ENCODE assay signal across 14 cellular contexts in genomic region chr2:55550368-55551102, GRCh38. TPM values are rescaled to one million over a fixed set of nuclear protein-coding genes. Genes with fewer than 3 reads are reported as not detected.
A peak's percentile ranks its signal among the peaks of the same experiment; 100 is the strongest.
DNase-seq lines count a peak whose midpoint lies in the region; ATAC-seq and TF ChIP-seq lines count a peak whose summit lies in the region.
"Had no signal": no experiment of that assay in that cellular context is flagged by ENCODE, and none has a peak within 500 bp of the region (broad histone marks: within the 10 kb centered on the region; RNA-seq: fewer than 3 reads in every experiment).

No MANE protein-coding gene starts in this region.

- peaks cover 4% of the 10 kb centered on the region for H3K36me3 Mint-ChIP-seq in T-helper 17 cell (ENCODE audit: low read depth)

- no peak overlapping the region for H3K4me3 ChIP-seq in HFF-Myc (replicated peaks; ENCODE audit: low read depth, low read length)
- H3K4me3 ChIP-seq: heart right ventricle, Peyer's patch, sigmoid colon had no signal

- H3K27ac Mint-ChIP-seq in T-helper 17 cell = peak overlapping the region; percentile 9

- TF ChIP-seq CTCF in HFF-Myc (IDR thresholded peaks at IDR 0.05; ENCODE audit: low read depth, low read length, missing control alignments) = no peak

- no peaks in the 10 kb centered on the region for H3K9me3 ChIP-seq in T-helper 17 cell (ENCODE audit: control insufficient read depth, low read length, poor library complexity, severe bottlenecking)
- H3K9me3 ChIP-seq: heart right ventricle, Peyer's patch, sigmoid colon had no signal

- no peak overlapping the region for H3K4me3 Mint-ChIP-seq in T-helper 17 cell
- H3K4me3 Mint-ChIP-seq: activated T-cell treated with anti-CD3 and anti-CD28 coated beads, Interleukin-2, amount 50 U/mL, for 4 hours; CD8-positive, alpha-beta memory T cell had no signal

- H3K4me1 Mint-ChIP-seq in T-helper 17 cell = no peaks in the 10 kb centered on the region

- DNase-seq in AG08395 (ENCODE audit: low spot score) = peak; percentile 68
- peak; percentile 44 for DNase-seq in HFF-Myc (ENCODE audit: extremely low read depth, low read depth)
- DNase-seq in T-helper 17 cell = no peak
- DNase-seq in hepatic stellate cell (ENCODE audit: low spot score) = peak; percentile 24
- no peak for DNase-seq in NCI-H446 (lab: John Stamatoyannopoulos, UW)
- DNase-seq in stimulated activated CD4-positive, alpha-beta T cell treated with anti-CD3 and anti-CD28 coated beads, Interleukin-4, amount 100 ng/mL, for 4 hours = no peak
- DNase-seq in NCI-H187 (lab: John Stamatoyannopoulos, UW) = no peak
- DNase-seq: activated T-cell treated with anti-CD3 and anti-CD28 coated beads, Interleukin-2, amount 50 U/mL, for 4 hours; CD8-positive, alpha-beta memory T cell; heart right ventricle; midbrain; Peyer's patch; sigmoid colon had no signal

- ATAC-seq in T-helper 17 cell = no peak
- ATAC-seq in HG03342 (IDR thresholded peaks at IDR 0.05; ENCODE audit: unreplicated experiment) = no peak
- ATAC-seq: activated T-cell treated with anti-CD3 and anti-CD28 coated beads, Interleukin-2, amount 50 U/mL, for 4 hours; heart right ventricle had no signal

- no peaks in the 10 kb centered on the region for H3K27me3 Mint-ChIP-seq in T-helper 17 cell
- H3K27me3 Mint-ChIP-seq: CD8-positive, alpha-beta memory T cell had no signal

RNA-seq across cellular contexts. Expression of gene CFAP36, which starts 31.0 kb away (rescaled TPM):
- total RNA-seq in T-helper 17 cell = 10 to 100 TPM; 38.7 to 49.7 TPM

Comparison
In these comparisons a context has a peak if more than half of its experiments do, and no peak if none do; other contexts are left out.
1. DNase-seq: peak in AG08395 (single experiment), HFF-Myc (single experiment) and hepatic stellate cell (single experiment); none in T-helper 17 cell (0 of 3), NCI-H446 (0 of 2), stimulated activated CD4-positive, alpha-beta T cell treated with anti-CD3 and anti-CD28 coated beads, Interleukin-4, amount 100 ng/mL, for 4 hours (0 of 2) and NCI-H187 (0 of 2).